ENCODE assay signal across 11 cellular contexts in the genomic region with DNA sequence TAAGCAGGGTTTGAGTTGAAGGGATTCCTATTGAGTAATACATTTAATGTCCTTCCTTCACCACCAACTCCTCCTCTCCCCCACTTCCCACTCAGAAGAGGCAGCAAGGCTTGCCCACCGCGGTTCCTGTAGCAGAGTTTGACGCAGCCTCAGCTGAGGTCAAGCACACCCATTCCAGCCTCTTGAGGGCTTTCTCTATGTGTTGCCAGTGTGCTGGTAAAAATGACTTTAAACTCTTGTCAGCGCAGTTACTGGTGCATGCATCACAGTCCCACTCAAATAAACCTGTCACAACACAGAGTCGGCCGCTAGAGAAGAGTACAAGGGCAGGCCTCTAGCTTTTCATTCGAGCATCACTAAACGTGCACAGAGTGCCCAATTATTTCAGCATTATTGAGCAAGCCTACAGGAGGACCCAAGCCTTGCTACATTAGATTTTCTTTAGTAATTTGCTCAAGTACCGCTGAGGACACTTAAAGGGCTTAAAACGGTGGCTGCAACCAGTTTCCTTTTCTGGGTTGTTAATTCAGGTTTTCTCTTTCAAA.
A peak's percentile ranks its signal among the peaks of the same experiment; 100 is the strongest.
DNase-seq lines count a peak whose midpoint lies in the region; ATAC-seq, FAIRE-seq and TF ChIP-seq lines count a peak whose summit lies in the region.
"Had no signal": no experiment of that assay in that cellular context is flagged by ENCODE, and none has a peak within 500 bp of the region (broad histone marks: within the 10 kb centered on the region; RNA-seq: fewer than 3 reads in every experiment).

No MANE protein-coding gene starts in this region.

- H3K27me3 ChIP-seq in lower lobe of right lung (ENCODE audit: low read depth): no peaks in the 10 kb centered on the region
- no peaks in the 10 kb centered on the region for H3K27me3 ChIP-seq in tibial artery

- TF ChIP-seq CTCF in lower lobe of right lung (IDR thresholded peaks at IDR 0.05): no peak
- TF ChIP-seq CTCF in D721Med (IDR thresholded peaks at IDR 0.05; ENCODE audit: insufficient read depth, missing control alignments): no peak
- no peak for TF ChIP-seq CTCF in tibial artery (IDR thresholded peaks at IDR 0.05)

- H3K4me1 ChIP-seq in lower lobe of right lung (peaks cover 10% of the 10 kb centered on the region), tibial artery (peaks cover 0 to 10% (median 0%) of the 10 kb centered on the region in 4 donors)

- DNase-seq in EH (ENCODE audit: low read depth) (peak; percentile 46), MV-4-11 (lab: John Stamatoyannopoulos, UW) (peak; percentile 90), SIG-M5 treated with dmso at 0.1 percent for 504 hours (lab: John Stamatoyannopoulos, UW; ENCODE audit: unreplicated experiment) (peak; percentile 74), lower lobe of right lung (peak; percentile 61), D721Med (ENCODE audit: insufficient read length, low spot score) (no peak), iPS-NIHi11 (ENCODE audit: low spot score) (no peak), tibial artery (no peak)
- DNase-seq in activated naive CD4-positive, alpha-beta T cell treated with anti-CD3 and anti-CD28 coated beads, Interleukin-2, amount 50 U/mL, for 16 hours: no peak
- DNase-seq: activated gamma-delta T cell, mucosa of descending colon, NCI-H1048 had no signal

- intact Hi-C loops in lower lobe of right lung (cut with DNase I): no loop called here
- intact Hi-C loops in tibial artery (cut with DNase I; ENCODE audit: low total_unique reads): no loop called here

- H3K9me3 ChIP-seq in lower lobe of right lung (no peaks in the 10 kb centered on the region), tibial artery (no peaks in the 10 kb centered on the region)
- H3K9me3 ChIP-seq: mucosa of descending colon had no signal

- H3K36me3 ChIP-seq in lower lobe of right lung (peaks cover 9% of the 10 kb centered on the region), tibial artery (peaks cover 0 to 10% (median 9%) of the 10 kb centered on the region in 3 donors)

- ATAC-seq in lower lobe of right lung: peak; percentile 87 to 93
- ATAC-seq: mucosa of descending colon had no signal

- no peak overlapping the region for H3K4me3 ChIP-seq in lower lobe of right lung
- H3K4me3 ChIP-seq in tibial artery: no peak overlapping the region
- H3K4me3 ChIP-seq: mucosa of descending colon had no signal

- no peak for FAIRE-seq in D721Med (lab: Jason Lieb, UNC)

- no peak overlapping the region for H3K27ac ChIP-seq in lower lobe of right lung
- no peak overlapping the region for H3K27ac ChIP-seq in tibial artery

Comparison
In these comparisons a context has a peak if more than half of its experiments do, and no peak if none do; other contexts are left out.
1. DNase-seq: peak in EH (single experiment), MV-4-11 (single experiment), SIG-M5 treated with dmso at 0.1 percent for 504 hours (single experiment) and lower lobe of right lung (single experiment); none in D721Med (single experiment), iPS-NIHi11 (single experiment), activated naive CD4-positive, alpha-beta T cell treated with anti-CD3 and anti-CD28 coated beads, Interleukin-2, amount 50 U/mL, for 16 hours (single experiment) and tibial artery (0 of 2).